7 cellular contexts compared by ENCODE assay signal in the genomic region with DNA sequence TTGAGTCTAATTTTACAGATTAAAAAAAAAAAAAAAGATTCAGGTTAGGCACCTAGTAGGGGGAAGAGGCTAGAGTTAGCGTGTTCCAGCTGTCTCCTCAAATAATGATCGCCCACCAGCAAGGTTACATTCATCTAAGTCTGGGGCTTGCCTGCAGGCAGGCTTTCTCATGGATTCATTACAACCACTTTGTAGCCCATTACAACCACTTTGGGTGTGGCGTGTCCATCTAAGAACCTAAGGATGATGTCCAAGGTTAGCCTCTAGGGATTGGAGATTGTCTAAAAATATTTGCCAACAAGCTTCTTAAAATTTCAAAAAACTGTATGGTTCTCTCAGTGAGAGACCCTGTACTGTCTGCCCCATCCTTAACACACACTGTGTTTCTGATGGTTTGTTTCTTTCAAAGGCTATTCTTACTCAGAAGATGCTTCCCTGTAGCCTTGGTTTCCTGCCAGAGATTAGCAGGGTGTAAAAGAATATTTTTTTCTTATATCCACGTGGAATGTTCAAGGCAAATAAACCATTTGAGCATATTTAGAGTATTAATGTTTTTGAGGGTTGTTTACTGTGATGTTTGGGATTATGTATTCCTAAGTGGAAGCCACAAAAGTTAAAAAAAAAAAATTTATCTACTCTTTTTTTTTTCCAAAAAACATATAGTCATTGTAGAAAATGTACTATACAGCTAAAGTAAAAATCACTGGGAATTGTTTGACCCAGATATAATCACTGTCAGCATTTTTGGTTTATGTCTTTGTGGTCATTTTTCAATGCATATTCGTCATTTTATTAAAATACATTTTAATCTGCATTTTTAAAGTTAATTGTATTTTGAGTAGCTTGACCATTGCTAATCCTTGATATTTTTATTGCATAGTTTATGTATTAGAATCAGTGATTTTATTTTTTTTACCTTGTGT. TPM values are rescaled to one million over a fixed set of nuclear protein-coding genes. Genes with fewer than 3 reads are reported as not detected.
DNase-seq lines count a peak whose midpoint lies in the region; ATAC-seq and TF ChIP-seq lines count a peak whose summit lies in the region.

No MANE protein-coding gene starts in this region.

- no peak for ATAC-seq in HG03196 (IDR thresholded peaks at IDR 0.05; ENCODE audit: unreplicated experiment)
- no peak for ATAC-seq in left lobe of liver

- POLR2A ChIA-PET in HEK293 (lab: Yijun Ruan, JAX): interaction anchor here (0.5 to 0.9 kb wide), 4 partner anchors 121 to 351 kb away, joined by 3 to 7 read pairs (median 3); no protein-coding TSS in a partner anchor

- peak in 1 of 2 experiments; percentile 25 for DNase-seq in SJSA1 (ENCODE audit: low read depth in 1 of 2, low spot score in 2 of 2)
- DNase-seq in fibroblast of peridontal ligament (ENCODE audit: extremely low read depth): peak; percentile 41
- no peak for DNase-seq in skeletal muscle cell (ENCODE audit: low read depth)
- no peak for DNase-seq in mucosa of gallbladder (ENCODE audit: low spot score)
- DNase-seq in left lobe of liver (ENCODE audit: low spot score): no peak

- H3K27me3 ChIP-seq in SJSA1 (replicated peaks): no peaks in the 10 kb centered on the region

- H3K9me3 ChIP-seq in HEK293 (ENCODE audit: control insufficient read depth, insufficient read depth, low read depth, low read length): no peaks in the 10 kb centered on the region
- H3K9me3 ChIP-seq in SJSA1 (replicated peaks): no peaks in the 10 kb centered on the region; the same call in 1 of the 2 replicates

- H3K36me3 ChIP-seq in HEK293 (ENCODE audit: control insufficient read depth in 2 of 2, insufficient read depth in 1 of 2, low read length in 2 of 2): peaks cover 0 to 24% of the 10 kb centered on the region in 2 experiments; a peak in 2 of 3 replicates
- peaks cover 38% of the 10 kb centered on the region for H3K36me3 ChIP-seq in SJSA1

- CTCF ChIA-PET in HEK293 (lab: Yijun Ruan, JAX): interaction anchor here (0.9 kb wide), 1 partner anchor 12 kb away, joined by 5 read pairs; no protein-coding TSS in a partner anchor

- no peak for TF ChIP-seq CTCF in HEK293 (tag by site-specific recombination; IDR thresholded peaks at IDR 0.05)

- H3K4me1 ChIP-seq in HEK293 (ENCODE audit: control insufficient read depth, insufficient read depth, low read length): peaks cover 20% of the 10 kb centered on the region
- H3K4me1 ChIP-seq in SJSA1 (replicated peaks): peaks cover 35% of the 10 kb centered on the region

- H3K4me3 ChIP-seq in HEK293 (ENCODE audit: low read depth, low read length) (peak overlapping the region; percentile 75), SJSA1 (peak overlapping the region; percentile 95), skeletal muscle cell (ENCODE audit: low read depth, low read length) (peak overlapping the region; percentile 99)

- H3K27ac ChIP-seq in HEK293 (ENCODE audit: extremely low read depth, low read depth, low read length) (peak overlapping the region; percentile 90; the same call in 1 of the 2 replicates), SJSA1 (peak overlapping the region; percentile 67)

TF ChIP-seq in HEK293, 187 proteins besides CTCF, POLR2A, EP300 and RAD21:
- no peak for TF ChIP-seq ZNF530 (tag by site-specific recombination; IDR thresholded peaks at IDR 0.05; ENCODE audit: low read depth)
- TF ChIP-seq GLIS1 (tag by site-specific recombination; IDR thresholded peaks at IDR 0.05): no peak
- TF ChIP-seq PRDM10 (tag by site-specific recombination; IDR thresholded peaks at IDR 0.05): 0 out of 2 replicates have a peak, but pooled peaks have one; percentile 2
- TF ChIP-seq ZNF175 (tag by site-specific recombination; IDR thresholded peaks at IDR 0.05): no peak
- TF ChIP-seq ZNF211 (tag by site-specific recombination; IDR thresholded peaks at IDR 0.05; ENCODE audit: low read depth): no peak
- TF ChIP-seq ZNF362 (tag by site-specific recombination; IDR thresholded peaks at IDR 0.05): peak; percentile 69; the same call in 1 of the 2 replicates
- 0 out of 2 replicates have a peak, but pooled peaks have one; percentile 53 for TF ChIP-seq ZNF335 (tag by site-specific recombination; conservative IDR thresholded peaks at IDR 0.05)
- TF ChIP-seq PRDM6 (tag by site-specific recombination; IDR thresholded peaks at IDR 0.05): 0 out of 2 replicates have a peak, but pooled peaks have one; percentile 19
- TF ChIP-seq BCL11A (tag by site-specific recombination; IDR thresholded peaks at IDR 0.05; ENCODE audit: low read depth): no peak
- TF ChIP-seq OSR2 (tag by site-specific recombination; IDR thresholded peaks at IDR 0.05): no peak
- TF ChIP-seq ZFHX2 (tag by site-specific recombination; conservative IDR thresholded peaks at IDR 0.05): no peak

RNA-seq across cellular contexts. Expression of gene DYNC1H1, which starts 1.7 kb away (rescaled TPM):
- 180 and 253 TPM in 2 replicates for total RNA-seq in SJSA1 (2014; rRNA removed; shearing (Covaris generic))
- total RNA-seq in mucosa of gallbladder (485 TPM), left lobe of liver (118 TPM)
